Comparison of ENCODE assay signal across 2 cellular contexts in the genomic region with DNA sequence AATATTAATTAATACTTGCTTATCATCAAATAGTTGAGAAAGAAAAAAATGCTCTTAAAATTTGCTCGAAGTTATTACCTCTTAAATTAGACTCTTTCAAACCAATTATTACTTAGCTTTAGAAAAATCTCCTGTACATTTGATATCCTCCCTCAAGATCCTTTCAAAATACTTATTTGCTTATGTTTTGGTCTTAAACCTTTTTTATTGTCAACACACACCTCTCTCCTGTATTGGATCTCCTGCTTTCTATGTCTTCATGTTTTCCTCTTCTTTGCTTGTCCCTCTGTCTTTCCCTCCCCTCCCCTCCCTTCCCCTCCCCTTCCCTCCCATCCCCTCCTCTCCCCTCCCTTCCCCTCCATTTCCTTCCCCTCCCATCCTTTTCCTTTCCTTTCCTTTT.
TF ChIP-seq lines count a peak whose summit lies in the region.

No MANE protein-coding gene starts in this region.

TF ChIP-seq in HepG2, 621 proteins besides CTCF, POLR2A, EP300 and RAD21:
- TF ChIP-seq HNRNPK (IDR thresholded peaks at IDR 0.05; ENCODE audit: low read depth, low read length, poor library complexity, severe bottlenecking) (peak; percentile 96), PCBP2 (optimal IDR thresholded peaks at IDR 0.05; ENCODE audit: low read depth, low read length, poor library complexity, severe bottlenecking) (peak; percentile 83), ZNF253 (CRISPR knock-in tag; IDR thresholded peaks at IDR 0.05; ENCODE audit: borderline replicate concordance) (no peak), ZNF891 (CRISPR knock-in tag; IDR thresholded peaks at IDR 0.05) (no peak), HNRNPL (IDR thresholded peaks at IDR 0.05; ENCODE audit: low read depth, low read length) (no peak), EED (CRISPR knock-in tag; IDR thresholded peaks at IDR 0.05) (no peak)

TF ChIP-seq in K562, 482 proteins besides CTCF, POLR2A, EP300 and RAD21:
- peak; percentile 80 for TF ChIP-seq PCBP1 (IDR thresholded peaks at IDR 0.05; ENCODE audit: low read depth, low read length, poor library complexity, severe bottlenecking)
- peak; percentile 81 for TF ChIP-seq HNRNPK (IDR thresholded peaks at IDR 0.05; ENCODE audit: low read depth, low read length, poor library complexity, severe bottlenecking)
- no peak for TF ChIP-seq PYGO2 (tag; IDR thresholded peaks at IDR 0.05)
- TF ChIP-seq ZNF444 (CRISPR knock-in tag; IDR thresholded peaks at IDR 0.05) = no peak
- TF ChIP-seq PCBP2 (IDR thresholded peaks at IDR 0.05; ENCODE audit: low read depth, low read length, poor library complexity, severe bottlenecking) = peak; percentile 71
